In the genomic region with DNA sequence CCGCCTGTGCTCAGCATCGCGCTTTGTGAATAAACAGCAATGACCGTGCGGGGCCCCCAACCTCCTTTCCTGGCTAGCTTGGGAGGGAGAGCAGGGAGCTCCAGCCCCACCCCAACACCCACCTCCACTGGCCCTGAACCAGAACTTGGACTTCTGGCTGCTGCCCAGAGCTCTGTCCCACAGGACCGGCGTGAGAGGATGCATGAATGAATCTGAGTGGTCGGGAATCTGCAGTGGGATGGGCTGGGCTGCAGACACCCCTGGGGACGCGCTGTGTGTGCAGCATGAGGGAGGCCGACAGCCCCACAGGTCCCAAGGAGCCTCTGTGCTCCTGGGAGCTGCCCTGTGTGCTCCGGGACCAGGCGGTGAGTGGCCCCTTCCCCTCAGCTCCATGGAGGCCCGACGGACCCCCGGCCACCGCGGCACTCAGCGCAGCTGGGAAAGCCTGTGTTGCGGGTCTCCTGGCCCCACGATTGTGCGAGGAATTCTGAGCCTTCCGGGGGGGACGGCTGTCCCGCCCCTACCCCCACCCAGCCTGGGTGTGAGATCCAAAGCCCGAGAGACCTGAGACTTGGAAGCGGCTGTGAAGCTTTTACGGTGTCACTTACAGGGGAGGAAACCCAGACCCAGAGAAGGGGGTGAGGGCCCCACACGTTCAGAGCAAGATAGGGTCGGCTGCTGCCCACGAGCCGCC, we compare ENCODE assay signal across 15 cellular contexts. TPM values are rescaled to one million over a fixed set of nuclear protein-coding genes. Genes with fewer than 3 reads are reported as not detected.
A peak's percentile ranks its signal among the peaks of the same experiment; 100 is the strongest.
DNase-seq lines count a peak whose midpoint lies in the region; ATAC-seq and TF ChIP-seq lines count a peak whose summit lies in the region.
"Had no signal": no experiment of that assay in that cellular context is flagged by ENCODE, and none has a peak within 500 bp of the region (broad histone marks: within the 10 kb centered on the region; RNA-seq: fewer than 3 reads in every experiment).

No MANE protein-coding gene starts in this region.

- H3K4me1 ChIP-seq in left ventricle myocardium inferior (peaks cover 68% of the 10 kb centered on the region), stomach (peaks cover 50 to 94% (median 77%) of the 10 kb centered on the region in 4 donors)

- CTCF ChIA-PET in activated CD8-positive, alpha-beta memory T cell treated with anti-CD3 and anti-CD28 coated beads, Interleukin-2, amount 10 ng/mL, durations not matched to agents 7 days and 5 days (lab: Charles Lee), result interaction anchor here (0.6 to 7.7 kb wide), 8 partner anchors 18 to 146 kb away, joined by 3 to 90 read pairs (median 4); a partner anchor contains a TSS

- TF ChIP-seq POLR2A in stomach (IDR thresholded peaks at IDR 0.05), result no peak

- TF ChIP-seq CTCF in left ventricle myocardium inferior (IDR thresholded peaks at IDR 0.05; ENCODE audit: borderline replicate concordance) (no peak), stomach (IDR thresholded peaks at IDR 0.05) (no peak)

- H3K4me3 ChIP-seq in left ventricle myocardium inferior (peak overlapping the region; percentile 40), stomach (peak overlapping the region in 2 of 4 donors; percentile 6 to 8)
- H3K4me3 ChIP-seq: SJCRH30 had no signal

- 54 to 76% (median 73%) methylated on average over 9 to 32 of the region's 32 CpGs for WGBS in stomach, 5 donors

- intact Hi-C loops in left ventricle myocardium inferior (cut with micrococcal nuclease) (loop anchor here (5.0 kb wide), 1 partner anchor 37 kb away; no protein-coding TSS in a partner anchor), stomach (cut with DNase I; ENCODE audit: low total_unique reads) (no loop called here)

- no peak for TF ChIP-seq EP300 in stomach (IDR thresholded peaks at IDR 0.05)

- peaks cover 54% of the 10 kb centered on the region for H3K4me1 Mint-ChIP-seq in activated CD8-positive, alpha-beta memory T cell treated with anti-CD3 and anti-CD28 coated beads, Interleukin-2, amount 10 ng/mL, durations not matched to agents 7 days and 5 days
- H3K4me1 Mint-ChIP-seq in activated T-helper 17 cell treated with anti-CD3 and anti-CD28 coated beads, Interleukin-2, amount 50 U/mL, for 72 hours, result peaks cover 24% of the 10 kb centered on the region

- H3K9me3 Mint-ChIP-seq in activated CD8-positive, alpha-beta memory T cell treated with anti-CD3 and anti-CD28 coated beads, Interleukin-2, amount 10 ng/mL, durations not matched to agents 7 days and 5 days (ENCODE audit: low read depth), result no peaks in the 10 kb centered on the region
- no peaks in the 10 kb centered on the region for H3K9me3 Mint-ChIP-seq in activated T-helper 17 cell treated with anti-CD3 and anti-CD28 coated beads, Interleukin-2, amount 50 U/mL, for 72 hours

- no peak for DNase-seq in activated CD8-positive, alpha-beta memory T cell treated with anti-CD3 and anti-CD28 coated beads, Interleukin-2, amount 10 ng/mL, durations not matched to agents 7 days and 5 days
- DNase-seq in activated CD8-positive, alpha-beta memory T cell treated with anti-CD3 and anti-CD28 coated beads, Interleukin-2, amount 50 U/mL, for 4 hours, result no peak
- peak; percentile 60 for DNase-seq in left ventricle myocardium inferior
- DNase-seq in stomach, result no peak
- DNase-seq in GM19240 (ENCODE audit: insufficient read length, low spot score), result no peak
- no peak for DNase-seq in occipital lobe (lab: John Stamatoyannopoulos, UW)
- DNase-seq in iPS-NIHi11 (ENCODE audit: low spot score), result no peak
- DNase-seq: activated CD4-positive, alpha-beta T cell treated with anti-CD3 and anti-CD28 coated beads, Interleukin-2, amount 50 U/mL, for 4 hours; anterior cingulate cortex; EL; NCI-H1417 treated with DMSO at 0.1 percent for 48 hours; SJCRH30; stimulated activated CD4-positive, alpha-beta T cell treated with anti-CD3 and anti-CD28 coated beads, Interleukin-15, amount 100 ng/mL, for 24 hours had no signal

- peaks cover 10% of the 10 kb centered on the region for H3K27me3 ChIP-seq in left ventricle myocardium inferior (ENCODE audit: low read depth)
- H3K27me3 ChIP-seq in stomach, result no peaks in the 10 kb centered on the region
- H3K27me3 ChIP-seq: SJCRH30 had no signal

- H3K9me3 ChIP-seq in left ventricle myocardium inferior (replicated peaks) (no peaks in the 10 kb centered on the region), stomach (no peaks in the 10 kb centered on the region)
- H3K9me3 ChIP-seq: SJCRH30 had no signal

- peaks cover 5% of the 10 kb centered on the region for H3K36me3 Mint-ChIP-seq in activated CD8-positive, alpha-beta memory T cell treated with anti-CD3 and anti-CD28 coated beads, Interleukin-2, amount 10 ng/mL, durations not matched to agents 7 days and 5 days
- H3K36me3 Mint-ChIP-seq in activated T-helper 17 cell treated with anti-CD3 and anti-CD28 coated beads, Interleukin-2, amount 50 U/mL, for 72 hours (ENCODE audit: low read depth), result peaks cover 39% of the 10 kb centered on the region

- peak overlapping the region; percentile 88 for H3K27ac Mint-ChIP-seq in activated CD8-positive, alpha-beta memory T cell treated with anti-CD3 and anti-CD28 coated beads, Interleukin-2, amount 10 ng/mL, durations not matched to agents 7 days and 5 days
- peak overlapping the region; percentile 89 for H3K27ac Mint-ChIP-seq in activated T-helper 17 cell treated with anti-CD3 and anti-CD28 coated beads, Interleukin-2, amount 50 U/mL, for 72 hours

- H3K27ac ChIP-seq in left ventricle myocardium inferior (replicated peaks) (peak overlapping the region; percentile 30), stomach (peak overlapping the region; percentile 40 to 98 (median 90))
- H3K27ac ChIP-seq: SJCRH30 had no signal

- ATAC-seq in activated CD8-positive, alpha-beta memory T cell treated with anti-CD3 and anti-CD28 coated beads, Interleukin-2, amount 10 ng/mL, durations not matched to agents 7 days and 5 days, result no peak
- ATAC-seq in activated T-helper 17 cell treated with anti-CD3 and anti-CD28 coated beads, Interleukin-2, amount 50 U/mL, for 72 hours (replicated peaks), result no peak

- H3K36me3 ChIP-seq in left ventricle myocardium inferior (no peaks in the 10 kb centered on the region), stomach (peaks cover 0 to 7% (median 2%) of the 10 kb centered on the region in 4 donors)
- H3K36me3 ChIP-seq: SJCRH30 had no signal

- H3K27me3 Mint-ChIP-seq in activated CD8-positive, alpha-beta memory T cell treated with anti-CD3 and anti-CD28 coated beads, Interleukin-2, amount 10 ng/mL, durations not matched to agents 7 days and 5 days, result no peaks in the 10 kb centered on the region
- no peaks in the 10 kb centered on the region for H3K27me3 Mint-ChIP-seq in activated T-helper 17 cell treated with anti-CD3 and anti-CD28 coated beads, Interleukin-2, amount 50 U/mL, for 72 hours

- peak overlapping the region; percentile 76 for H3K4me3 Mint-ChIP-seq in activated CD8-positive, alpha-beta memory T cell treated with anti-CD3 and anti-CD28 coated beads, Interleukin-2, amount 10 ng/mL, durations not matched to agents 7 days and 5 days
- peak overlapping the region; percentile 87 for H3K4me3 Mint-ChIP-seq in activated T-helper 17 cell treated with anti-CD3 and anti-CD28 coated beads, Interleukin-2, amount 50 U/mL, for 72 hours

RNA-seq across cellular contexts. Expression of a gene that starts 5.5 kb away (rescaled TPM):
- total RNA-seq in activated CD8-positive, alpha-beta memory T cell treated with anti-CD3 and anti-CD28 coated beads, Interleukin-2, amount 10 ng/mL, durations not matched to agents 7 days and 5 days, result 100 to 1,000 TPM; 269 to 347 TPM
- 100 to 1,000 TPM; 197 to 326 TPM for total RNA-seq in activated T-helper 17 cell treated with anti-CD3 and anti-CD28 coated beads, Interleukin-2, amount 50 U/mL, for 72 hours
- total RNA-seq in left ventricle myocardium inferior (17.1 TPM), stomach (100 to 1,000 TPM in 4 of 5 donors, 10 to 100 TPM in 1; 81.7 to 171 (median 128) TPM), occipital lobe (4.8 TPM)
- 100 to 1,000 TPM in 1 of 3 donors, 10 to 100 TPM in 2; 43.7 to 153 (median 49.1) TPM for polyA plus RNA-seq in stomach
- polyA plus RNA-seq: neural cell had no signal

RNA-seq across cellular contexts. Expression of a gene that starts 24.0 kb away (rescaled TPM):
- total RNA-seq in activated CD8-positive, alpha-beta memory T cell treated with anti-CD3 and anti-CD28 coated beads, Interleukin-2, amount 10 ng/mL, durations not matched to agents 7 days and 5 days, result 100 to 1,000 TPM; 124 to 191 TPM
- total RNA-seq in activated T-helper 17 cell treated with anti-CD3 and anti-CD28 coated beads, Interleukin-2, amount 50 U/mL, for 72 hours, result 100 to 1,000 TPM in 1 of 2 donors, 10 to 100 TPM in 1; 96.6 to 141 TPM
- 0.63 TPM for total RNA-seq in left ventricle myocardium inferior
- total RNA-seq in stomach, result 100 to 1,000 TPM in 1 of 5 donors, 10 to 100 TPM in 1, 1 to 10 TPM in 3; 1.5 to 147 (median 8.7) TPM
- 1 to 10 TPM; 3.2 to 5.2 (median 4.1) TPM for polyA plus RNA-seq in stomach
- total RNA-seq in occipital lobe, result 1.6 TPM

RNA-seq across cellular contexts. Expression of a gene that starts 32.2 kb away (rescaled TPM):
- total RNA-seq in activated CD8-positive, alpha-beta memory T cell treated with anti-CD3 and anti-CD28 coated beads, Interleukin-2, amount 10 ng/mL, durations not matched to agents 7 days and 5 days, result 100 to 1,000 TPM; 127 to 148 TPM
- 100 to 1,000 TPM; 132 to 139 TPM for total RNA-seq in activated T-helper 17 cell treated with anti-CD3 and anti-CD28 coated beads, Interleukin-2, amount 50 U/mL, for 72 hours
- total RNA-seq in left ventricle myocardium inferior (39.2 TPM), stomach (100 to 1,000 TPM in 2 of 5 donors, 10 to 100 TPM in 3; 18.1 to 340 (median 85.3) TPM), occipital lobe (12.0 TPM)
- 100 to 1,000 TPM; 224 to 250 (median 241) TPM for polyA plus RNA-seq in stomach
